Comparison of ENCODE assay signal across 8 cellular contexts in the genomic region with DNA sequence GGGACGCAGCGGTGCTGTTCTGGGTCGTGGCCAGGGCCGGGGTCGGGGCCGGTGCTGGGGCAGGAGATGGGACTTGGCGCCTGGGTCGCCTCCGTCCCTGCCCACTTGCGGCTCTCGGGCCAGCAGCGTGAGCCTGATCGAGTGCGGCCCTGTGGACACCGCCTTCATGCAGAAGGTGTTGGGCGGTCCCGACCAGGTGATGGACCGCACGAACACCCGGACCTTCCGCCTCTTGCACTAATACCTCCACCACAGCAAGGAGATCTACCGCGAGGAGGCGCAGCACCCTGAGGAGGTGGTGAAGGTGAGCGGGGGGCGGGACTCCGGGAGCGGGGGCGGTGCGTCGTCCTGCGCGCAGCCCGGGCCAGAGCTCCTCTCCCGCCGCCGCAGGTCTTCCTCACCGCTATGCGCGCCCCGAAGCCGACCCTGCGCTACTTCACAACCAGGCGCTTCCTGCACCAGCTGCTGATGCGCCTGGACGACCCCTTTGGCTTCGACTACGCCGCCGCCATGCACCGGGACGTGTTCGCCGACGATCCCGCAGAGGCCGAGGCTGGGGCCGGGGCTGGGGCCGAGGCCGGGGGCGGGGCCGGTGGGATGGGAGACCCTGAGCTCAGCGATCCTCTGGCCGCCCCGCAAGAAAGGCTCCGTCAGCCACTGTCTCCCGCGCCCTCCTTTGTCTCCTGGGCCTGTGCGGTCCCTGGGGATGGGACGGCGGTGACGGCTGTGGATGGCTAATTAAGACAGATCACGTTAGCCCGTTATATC. TPM values are rescaled to one million over a fixed set of nuclear protein-coding genes. Genes with fewer than 3 reads are reported as not detected.
DNase-seq lines count a peak whose midpoint lies in the region; TF ChIP-seq lines count a peak whose summit lies in the region.

No MANE protein-coding gene starts in this region.

- no peak overlapping the region for H3K4me2 ChIP-seq in neural cell (ENCODE audit: low read length)

- H3K4me1 ChIP-seq in effector memory CD4-positive, alpha-beta T cell (ENCODE audit: control insufficient read depth, insufficient read depth, low read length, poor library complexity, severe bottlenecking): peaks cover 11% of the 10 kb centered on the region
- peaks cover 0 to 11% (median 9%) of the 10 kb centered on the region in 4 donors for H3K4me1 ChIP-seq in transverse colon

- no peak overlapping the region for H2AFZ ChIP-seq in neural cell (ENCODE audit: low read depth, low read length)

- no peak overlapping the region for H3K27ac ChIP-seq in effector memory CD4-positive, alpha-beta T cell (ENCODE audit: insufficient read depth, low read length, poor library complexity, severe bottlenecking)
- H3K27ac ChIP-seq in neural cell (ENCODE audit: low read length): no peak overlapping the region
- H3K27ac ChIP-seq in transverse colon: no peak overlapping the region

- H3K9me3 ChIP-seq in effector memory CD4-positive, alpha-beta T cell (ENCODE audit: control insufficient read depth, low read length): no peaks in the 10 kb centered on the region
- H3K9me3 ChIP-seq in neural cell (ENCODE audit: low read length) (no peaks in the 10 kb centered on the region), transverse colon (no peaks in the 10 kb centered on the region)

- TF ChIP-seq EP300 in neural cell (conservative IDR thresholded peaks at IDR 0.05; ENCODE audit: poor library complexity, severe bottlenecking) (no peak), transverse colon (IDR thresholded peaks at IDR 0.05; ENCODE audit: low read depth) (no peak)

- in situ Hi-C loops in transverse colon (cut with MboI; ENCODE audit: low pct_ligation_motif_present in 1 of 4, low pct_unique_long_range_greater_than_20kb in 1 of 4, low sequenced_read_pairs in 3 of 4): no loop called here

- no peaks in the 10 kb centered on the region for H3K27me3 ChIP-seq in effector memory CD4-positive, alpha-beta T cell (replicated peaks; ENCODE audit: control insufficient read depth, insufficient read depth, low read length, poor library complexity, severe bottlenecking)
- H3K27me3 ChIP-seq in neural cell (ENCODE audit: insufficient read depth, low read depth, low read length) (no peaks in the 10 kb centered on the region), transverse colon (no peaks in the 10 kb centered on the region)

- peak; percentile 53 for DNase-seq in DMS79 treated with DMSO at 0.1 percent for 48 hours (lab: John Stamatoyannopoulos, UW)
- no peak for DNase-seq in DMS79 (lab: John Stamatoyannopoulos, UW)
- peak; percentile 72 for DNase-seq in NCI-H1105 treated with DMSO at 0.1 percent for 48 hours (lab: John Stamatoyannopoulos, UW)
- peak; percentile 79 for DNase-seq in activated CD4-positive, alpha-beta T cell treated with anti-CD3 and anti-CD28 coated beads, Interleukin-2, amount 50 U/mL, for 4 hours
- peak; percentile 27 to 67 (median 59) for DNase-seq in effector memory CD4-positive, alpha-beta T cell
- peak; percentile 93 for DNase-seq in transverse colon
- no peak for DNase-seq in mesenteric fat pad (ENCODE audit: low spot score)

- peak overlapping the region; percentile 52 for H3K4me3 ChIP-seq in effector memory CD4-positive, alpha-beta T cell (ENCODE audit: insufficient read depth, low read depth, low read length, poor library complexity, severe bottlenecking)
- H3K4me3 ChIP-seq in neural cell (ENCODE audit: low read length) (peak overlapping the region; percentile 50), transverse colon (peak overlapping the region in 3 of 4 donors; percentile 21 to 53 (median 44))

- H3K36me3 ChIP-seq in effector memory CD4-positive, alpha-beta T cell (ENCODE audit: control insufficient read depth, insufficient read depth, low read length): no peaks in the 10 kb centered on the region
- H3K36me3 ChIP-seq in neural cell (ENCODE audit: insufficient read depth, low read length) (no peaks in the 10 kb centered on the region), transverse colon (peaks cover 0 to 2% (median 0%) of the 10 kb centered on the region in 4 donors)

- no peak for TF ChIP-seq CTCF in neural cell (IDR thresholded peaks at IDR 0.05; ENCODE audit: poor library complexity, severe bottlenecking)
- TF ChIP-seq CTCF in transverse colon (IDR thresholded peaks at IDR 0.05): peak; percentile 36 to 76 (median 51)

- H3F3A ChIP-seq in neural cell (ENCODE audit: insufficient read depth, low read length, poor library complexity, severe bottlenecking): no peaks in the 10 kb centered on the region

- no peaks in the 10 kb centered on the region for H3K9me2 ChIP-seq in neural cell (ENCODE audit: insufficient read depth, low read length)

- TF ChIP-seq POLR2A in transverse colon (IDR thresholded peaks at IDR 0.05): peak; percentile 34

- intact Hi-C loops in transverse colon (cut with DNase I; ENCODE audit: low total_unique reads): no loop called here

- no peaks in the 10 kb centered on the region for H3K79me2 ChIP-seq in neural cell (replicated peaks; ENCODE audit: insufficient read depth, low read length)

- H4K20me1 ChIP-seq in neural cell (ENCODE audit: insufficient read depth): no peaks in the 10 kb centered on the region

- H3K9ac ChIP-seq in neural cell (ENCODE audit: low read length): no peak overlapping the region

- 27% methylated on average over 39 of the region's 74 CpGs; no CpG with 5 or more reads in 1 of the 2 donors for WGBS in transverse colon (ENCODE audit: low coverage in 1 of 2), 2 donors

- no peak for TF ChIP-seq RAD21 in neural cell (conservative IDR thresholded peaks at IDR 0.05)

TF ChIP-seq in neural cell, 6 proteins besides CTCF, POLR2A, EP300 and RAD21:
- TF ChIP-seq POLR2AphosphoS5 (IDR thresholded peaks at IDR 0.05) (no peak), SMC3 (conservative IDR thresholded peaks at IDR 0.05; ENCODE audit: poor library complexity) (no peak), EZH2 (IDR thresholded peaks at IDR 0.05; ENCODE audit: borderline replicate concordance, insufficient read depth, low read length, poor library complexity, severe bottlenecking) (no peak), TAF1 (IDR thresholded peaks at IDR 0.05; ENCODE audit: low read depth) (no peak), MXI1 (conservative IDR thresholded peaks at IDR 0.05; ENCODE audit: poor library complexity, severe bottlenecking) (no peak)
- TF ChIP-seq, protein P1, sequence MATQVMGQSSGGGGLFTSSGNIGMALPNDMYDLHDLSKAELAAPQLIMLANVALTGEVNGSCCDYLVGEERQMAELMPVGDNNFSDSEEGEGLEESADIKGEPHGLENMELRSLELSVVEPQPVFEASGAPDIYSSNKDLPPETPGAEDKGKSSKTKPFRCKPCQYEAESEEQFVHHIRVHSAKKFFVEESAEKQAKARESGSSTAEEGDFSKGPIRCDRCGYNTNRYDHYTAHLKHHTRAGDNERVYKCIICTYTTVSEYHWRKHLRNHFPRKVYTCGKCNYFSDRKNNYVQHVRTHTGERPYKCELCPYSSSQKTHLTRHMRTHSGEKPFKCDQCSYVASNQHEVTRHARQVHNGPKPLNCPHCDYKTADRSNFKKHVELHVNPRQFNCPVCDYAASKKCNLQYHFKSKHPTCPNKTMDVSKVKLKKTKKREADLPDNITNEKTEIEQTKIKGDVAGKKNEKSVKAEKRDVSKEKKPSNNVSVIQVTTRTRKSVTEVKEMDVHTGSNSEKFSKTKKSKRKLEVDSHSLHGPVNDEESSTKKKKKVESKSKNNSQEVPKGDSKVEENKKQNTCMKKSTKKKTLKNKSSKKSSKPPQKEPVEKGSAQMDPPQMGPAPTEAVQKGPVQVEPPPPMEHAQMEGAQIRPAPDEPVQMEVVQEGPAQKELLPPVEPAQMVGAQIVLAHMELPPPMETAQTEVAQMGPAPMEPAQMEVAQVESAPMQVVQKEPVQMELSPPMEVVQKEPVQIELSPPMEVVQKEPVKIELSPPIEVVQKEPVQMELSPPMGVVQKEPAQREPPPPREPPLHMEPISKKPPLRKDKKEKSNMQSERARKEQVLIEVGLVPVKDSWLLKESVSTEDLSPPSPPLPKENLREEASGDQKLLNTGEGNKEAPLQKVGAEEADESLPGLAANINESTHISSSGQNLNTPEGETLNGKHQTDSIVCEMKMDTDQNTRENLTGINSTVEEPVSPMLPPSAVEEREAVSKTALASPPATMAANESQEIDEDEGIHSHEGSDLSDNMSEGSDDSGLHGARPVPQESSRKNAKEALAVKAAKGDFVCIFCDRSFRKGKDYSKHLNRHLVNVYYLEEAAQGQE (IDR thresholded peaks at IDR 0.05; ENCODE audit: borderline replicate concordance): no peak
TF ChIP-seq in neural cell: peak in this region for 0.

RNA-seq across cellular contexts. Expression of a gene that starts 4.5 kb away (rescaled TPM):
- 1.0 and 2.1 TPM in 2 replicates for polyA plus RNA-seq in neural cell
- 1.4 and 1.7 TPM in 2 replicates for polyA minus RNA-seq in neural cell
- total RNA-seq in transverse colon: 1 to 10 TPM in 1 of 4 donors, under 1 TPM in 2, not detected in 1; 0.41 to 2.2 (median 0.95) TPM
- 3.2 TPM for total RNA-seq in mesenteric fat pad

RNA-seq across cellular contexts. Expression of a gene that starts 12.2 kb away (rescaled TPM):
- 12.1 and 17.1 TPM in 2 replicates for polyA plus RNA-seq in neural cell
- 7.6 and 8.5 TPM in 2 replicates for polyA minus RNA-seq in neural cell
- total RNA-seq in transverse colon (10 to 100 TPM; 35.4 to 95.7 (median 66.2) TPM), mesenteric fat pad (58.7 TPM)

RNA-seq across cellular contexts. Expression of a gene that starts 13.7 kb away (rescaled TPM):
- 8.2 and 10.1 TPM in 2 replicates for polyA plus RNA-seq in neural cell
- 4.6 and 5.4 TPM in 2 replicates for polyA minus RNA-seq in neural cell
- total RNA-seq in transverse colon (10 to 100 TPM; 46.4 to 91.7 (median 57.6) TPM), mesenteric fat pad (57.3 TPM)

RNA-seq across cellular contexts. Expression of a gene that starts 18.6 kb away (rescaled TPM):
- polyA plus RNA-seq in neural cell: 35.7 and 47.2 TPM in 2 replicates
- polyA minus RNA-seq in neural cell: 41.1 and 45.0 TPM in 2 replicates
- total RNA-seq in transverse colon (100 to 1,000 TPM in 3 of 4 donors, 10 to 100 TPM in 1; 81.3 to 191 (median 143) TPM), mesenteric fat pad (50.6 TPM)

RNA-seq across cellular contexts. Expression of a gene that starts 29.3 kb away (rescaled TPM):
- 22.5 and 36.2 TPM in 2 replicates for polyA plus RNA-seq in neural cell
- polyA minus RNA-seq in neural cell: 6.3 and 8.0 TPM in 2 replicates
- total RNA-seq in transverse colon: 1 to 10 TPM in 2 of 4 donors, under 1 TPM in 1, not detected in 1; 0.96 to 2.6 (median 1.3) TPM
- total RNA-seq in mesenteric fat pad: 2.2 TPM

Comparison
In these comparisons a context has a peak if more than half of its experiments do, and no peak if none do; other contexts are left out.
1. DNase-seq: peak in DMS79 treated with DMSO at 0.1 percent for 48 hours (single experiment), NCI-H1105 treated with DMSO at 0.1 percent for 48 hours (single experiment), activated CD4-positive, alpha-beta T cell treated with anti-CD3 and anti-CD28 coated beads, Interleukin-2, amount 50 U/mL, for 4 hours (2 of 2), effector memory CD4-positive, alpha-beta T cell (3 of 3) and transverse colon (single experiment); none in DMS79 (single experiment) and mesenteric fat pad (single experiment).
2. Peak in every context shown above with its lines, with median percentiles within 50 percentile points of each other: H3K4me3 ChIP-seq.